1 cellular context compared by ENCODE assay signal in the genomic region with DNA sequence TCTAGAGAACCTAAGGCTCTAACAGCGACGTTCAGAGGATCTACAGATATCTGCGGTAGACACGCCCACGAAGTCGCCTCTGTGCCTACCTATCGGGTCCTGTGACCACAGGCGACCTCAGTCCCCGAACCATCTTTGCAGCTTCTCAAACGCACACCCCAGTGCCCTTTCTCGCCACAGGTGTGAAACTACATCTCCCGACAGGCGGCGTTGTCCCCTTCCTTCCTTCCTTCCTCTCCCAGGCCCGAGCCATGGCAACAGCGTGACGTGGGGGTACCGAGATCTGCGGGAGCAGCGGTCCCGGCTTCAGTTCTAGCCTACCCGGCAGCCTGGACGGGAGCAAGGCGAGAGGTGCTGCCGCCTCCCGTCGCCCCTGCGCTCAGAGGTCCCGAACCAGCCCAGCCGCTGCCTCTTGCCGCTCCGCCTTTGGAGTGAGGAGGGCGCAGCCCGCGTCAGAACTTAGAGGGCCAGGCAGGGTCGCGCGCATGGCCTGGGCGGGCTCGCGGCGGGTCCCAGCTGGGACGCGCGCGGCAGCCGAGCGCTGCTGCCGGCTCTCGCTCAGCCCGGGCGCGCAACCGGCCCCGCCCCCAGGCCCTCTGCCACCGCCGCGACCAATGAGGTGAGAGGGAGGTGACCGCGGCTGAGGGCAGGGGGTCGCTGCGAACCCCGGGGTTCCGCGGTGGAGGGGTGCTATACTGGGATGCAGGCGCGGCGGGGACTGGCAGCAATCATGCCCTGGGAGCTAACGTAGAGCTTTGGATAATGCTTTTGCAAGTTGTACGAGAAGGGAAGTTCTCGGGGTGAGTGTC.
A peak's percentile ranks its signal among the peaks of the same experiment; 100 is the strongest.
TF ChIP-seq lines count a peak whose summit lies in the region.

COQ10A (plus strand) TSS at position 309 of the 809 bp plus-strand sequence; CDS start at position 486, 177 bp downstream.

TF ChIP-seq in K562, 482 proteins besides CTCF, POLR2A, EP300 and RAD21 (continued from another document and continues in another):
- TF ChIP-seq, protein P1, sequence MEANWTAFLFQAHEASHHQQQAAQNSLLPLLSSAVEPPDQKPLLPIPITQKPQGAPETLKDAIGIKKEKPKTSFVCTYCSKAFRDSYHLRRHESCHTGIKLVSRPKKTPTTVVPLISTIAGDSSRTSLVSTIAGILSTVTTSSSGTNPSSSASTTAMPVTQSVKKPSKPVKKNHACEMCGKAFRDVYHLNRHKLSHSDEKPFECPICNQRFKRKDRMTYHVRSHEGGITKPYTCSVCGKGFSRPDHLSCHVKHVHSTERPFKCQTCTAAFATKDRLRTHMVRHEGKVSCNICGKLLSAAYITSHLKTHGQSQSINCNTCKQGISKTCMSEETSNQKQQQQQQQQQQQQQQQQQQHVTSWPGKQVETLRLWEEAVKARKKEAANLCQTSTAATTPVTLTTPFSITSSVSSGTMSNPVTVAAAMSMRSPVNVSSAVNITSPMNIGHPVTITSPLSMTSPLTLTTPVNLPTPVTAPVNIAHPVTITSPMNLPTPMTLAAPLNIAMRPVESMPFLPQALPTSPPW (CRISPR knock-in tag; IDR thresholded peaks at IDR 0.05), result peak; percentile 68
- TF ChIP-seq NCOA1 (IDR thresholded peaks at IDR 0.05; ENCODE audit: low read depth) (no peak), IRF2 (CRISPR knock-in tag; IDR thresholded peaks at IDR 0.05) (no peak), FOXJ3 (CRISPR knock-in tag; IDR thresholded peaks at IDR 0.05) (no peak), E2F4 (CRISPR knock-in tag; IDR thresholded peaks at IDR 0.05; ENCODE audit: low read depth) (no peak), SMARCA5 (IDR thresholded peaks at IDR 0.05) (peak; percentile 22; the same call in 1 of the 2 replicates), SP2 (IDR thresholded peaks at IDR 0.05; ENCODE audit: extremely low read depth, low read depth, low read length, poor library complexity, severe bottlenecking) (no peak), TRIM25 (IDR thresholded peaks at IDR 0.05; ENCODE audit: borderline replicate concordance) (no peak), KDM1A (IDR thresholded peaks at IDR 0.05) (no peak), SMARCB1 (IDR thresholded peaks at IDR 0.05; ENCODE audit: insufficient read length, low read depth) (no peak), STAT5A (IDR thresholded peaks at IDR 0.05; ENCODE audit: borderline replicate concordance, low read length) (no peak), ELK1 (CRISPR knock-in tag; IDR thresholded peaks at IDR 0.05) (no peak), HES1 (IDR thresholded peaks at IDR 0.05; ENCODE audit: low read depth) (no peak), E2F8 (IDR thresholded peaks at IDR 0.05; ENCODE audit: low read depth, partially characterized antibody) (peak; percentile 20), ARID4B (CRISPR knock-in tag; IDR thresholded peaks at IDR 0.05) (peak; percentile 91), CBX8 (IDR thresholded peaks at IDR 0.05; ENCODE audit: borderline replicate concordance, extremely low read depth, low read depth, low read length, poor library complexity, severe bottlenecking) (no peak), ZNF41 (CRISPR knock-in tag; conservative IDR thresholded peaks at IDR 0.05) (no peak), KLF6 (CRISPR knock-in tag; IDR thresholded peaks at IDR 0.05; ENCODE audit: borderline replicate concordance) (no peak), ZNF583 (CRISPR knock-in tag; IDR thresholded peaks at IDR 0.05) (peak; percentile 81), RBM22 (IDR thresholded peaks at IDR 0.05; ENCODE audit: low read depth, low read length, poor library complexity, severe bottlenecking) (peak; percentile 64), ZNF253 (CRISPR knock-in tag; conservative IDR thresholded peaks at IDR 0.05) (no peak), ZNF785 (CRISPR knock-in tag; IDR thresholded peaks at IDR 0.05) (no peak)
- TF ChIP-seq, protein P2, sequence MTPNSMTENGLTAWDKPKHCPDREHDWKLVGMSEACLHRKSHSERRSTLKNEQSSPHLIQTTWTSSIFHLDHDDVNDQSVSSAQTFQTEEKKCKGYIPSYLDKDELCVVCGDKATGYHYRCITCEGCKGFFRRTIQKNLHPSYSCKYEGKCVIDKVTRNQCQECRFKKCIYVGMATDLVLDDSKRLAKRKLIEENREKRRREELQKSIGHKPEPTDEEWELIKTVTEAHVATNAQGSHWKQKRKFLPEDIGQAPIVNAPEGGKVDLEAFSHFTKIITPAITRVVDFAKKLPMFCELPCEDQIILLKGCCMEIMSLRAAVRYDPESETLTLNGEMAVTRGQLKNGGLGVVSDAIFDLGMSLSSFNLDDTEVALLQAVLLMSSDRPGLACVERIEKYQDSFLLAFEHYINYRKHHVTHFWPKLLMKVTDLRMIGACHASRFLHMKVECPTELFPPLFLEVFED (CRISPR knock-in tag; conservative IDR thresholded peaks at IDR 0.05), result no peak
- TF ChIP-seq, protein P3, sequence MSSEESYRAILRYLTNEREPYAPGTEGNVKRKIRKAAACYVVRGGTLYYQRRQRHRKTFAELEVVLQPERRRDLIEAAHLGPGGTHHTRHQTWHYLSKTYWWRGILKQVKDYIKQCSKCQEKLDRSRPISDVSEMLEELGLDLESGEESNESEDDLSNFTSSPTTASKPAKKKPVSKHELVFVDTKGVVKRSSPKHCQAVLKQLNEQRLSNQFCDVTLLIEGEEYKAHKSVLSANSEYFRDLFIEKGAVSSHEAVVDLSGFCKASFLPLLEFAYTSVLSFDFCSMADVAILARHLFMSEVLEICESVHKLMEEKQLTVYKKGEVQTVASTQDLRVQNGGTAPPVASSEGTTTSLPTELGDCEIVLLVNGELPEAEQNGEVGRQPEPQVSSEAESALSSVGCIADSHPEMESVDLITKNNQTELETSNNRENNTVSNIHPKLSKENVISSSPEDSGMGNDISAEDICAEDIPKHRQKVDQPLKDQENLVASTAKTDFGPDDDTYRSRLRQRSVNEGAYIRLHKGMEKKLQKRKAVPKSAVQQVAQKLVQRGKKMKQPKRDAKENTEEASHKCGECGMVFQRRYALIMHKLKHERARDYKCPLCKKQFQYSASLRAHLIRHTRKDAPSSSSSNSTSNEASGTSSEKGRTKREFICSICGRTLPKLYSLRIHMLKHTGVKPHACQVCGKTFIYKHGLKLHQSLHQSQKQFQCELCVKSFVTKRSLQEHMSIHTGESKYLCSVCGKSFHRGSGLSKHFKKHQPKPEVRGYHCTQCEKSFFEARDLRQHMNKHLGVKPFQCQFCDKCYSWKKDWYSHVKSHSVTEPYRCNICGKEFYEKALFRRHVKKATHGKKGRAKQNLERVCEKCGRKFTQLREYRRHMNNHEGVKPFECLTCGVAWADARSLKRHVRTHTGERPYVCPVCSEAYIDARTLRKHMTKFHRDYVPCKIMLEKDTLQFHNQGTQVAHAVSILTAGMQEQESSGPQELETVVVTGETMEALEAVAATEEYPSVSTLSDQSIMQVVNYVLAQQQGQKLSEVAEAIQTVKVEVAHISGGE (CRISPR knock-in tag; IDR thresholded peaks at IDR 0.05), result peak in 1 of 3 experiments; percentile 78; a peak in 2 of 6 replicates
- TF ChIP-seq, protein P4, sequence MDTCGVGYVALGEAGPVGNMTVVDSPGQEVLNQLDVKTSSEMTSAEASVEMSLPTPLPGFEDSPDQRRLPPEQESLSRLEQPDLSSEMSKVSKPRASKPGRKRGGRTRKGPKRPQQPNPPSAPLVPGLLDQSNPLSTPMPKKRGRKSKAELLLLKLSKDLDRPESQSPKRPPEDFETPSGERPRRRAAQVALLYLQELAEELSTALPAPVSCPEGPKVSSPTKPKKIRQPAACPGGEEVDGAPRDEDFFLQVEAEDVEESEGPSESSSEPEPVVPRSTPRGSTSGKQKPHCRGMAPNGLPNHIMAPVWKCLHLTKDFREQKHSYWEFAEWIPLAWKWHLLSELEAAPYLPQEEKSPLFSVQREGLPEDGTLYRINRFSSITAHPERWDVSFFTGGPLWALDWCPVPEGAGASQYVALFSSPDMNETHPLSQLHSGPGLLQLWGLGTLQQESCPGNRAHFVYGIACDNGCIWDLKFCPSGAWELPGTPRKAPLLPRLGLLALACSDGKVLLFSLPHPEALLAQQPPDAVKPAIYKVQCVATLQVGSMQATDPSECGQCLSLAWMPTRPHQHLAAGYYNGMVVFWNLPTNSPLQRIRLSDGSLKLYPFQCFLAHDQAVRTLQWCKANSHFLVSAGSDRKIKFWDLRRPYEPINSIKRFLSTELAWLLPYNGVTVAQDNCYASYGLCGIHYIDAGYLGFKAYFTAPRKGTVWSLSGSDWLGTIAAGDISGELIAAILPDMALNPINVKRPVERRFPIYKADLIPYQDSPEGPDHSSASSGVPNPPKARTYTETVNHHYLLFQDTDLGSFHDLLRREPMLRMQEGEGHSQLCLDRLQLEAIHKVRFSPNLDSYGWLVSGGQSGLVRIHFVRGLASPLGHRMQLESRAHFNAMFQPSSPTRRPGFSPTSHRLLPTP (IDR thresholded peaks at IDR 0.05; ENCODE audit: borderline replicate concordance, extremely low read depth, insufficient read length), result no peak
